1 cellular context compared by ENCODE assay signal in genomic region chr9:129619787-129620668, GRCh38.
TF ChIP-seq lines count a peak whose summit lies in the region.

No MANE protein-coding gene starts in this region.

TF ChIP-seq in IMR-90, 13 proteins besides CTCF, POLR2A, EP300 and RAD21:
- TF ChIP-seq RFX5 (IDR thresholded peaks at IDR 0.05; ENCODE audit: low read depth, low read length) (no peak), MXI1 (IDR thresholded peaks at IDR 0.05; ENCODE audit: borderline replicate concordance, low read depth, low read length) (0 out of 2 replicates have a peak, but pooled peaks have one; percentile 30)
